Comparison of ENCODE assay signal across 9 cellular contexts in genomic region chrX:15236146-15236545, GRCh38. TPM values are rescaled to one million over a fixed set of nuclear protein-coding genes. Genes with fewer than 3 reads are reported as not detected.
"Had no signal": no experiment of that assay in that cellular context is flagged by ENCODE, and none has a peak within 500 bp of the region (broad histone marks: within the 10 kb centered on the region; RNA-seq: fewer than 3 reads in every experiment).

No MANE protein-coding gene starts in this region.

- FAIRE-seq: H1, H54, HepG2 had no signal

- DNase-seq: H9, HCEC 1CT, KG1 had no signal

- H2AFZ ChIP-seq: GM23338 had no signal

- H3K4me2 ChIP-seq: GM23338 had no signal

- ATAC-seq: GM23338, HepG2 had no signal

- H3K27ac ChIP-seq: HL-60 had no signal

- H3K4me3 ChIP-seq: GM23338 had no signal

RNA-seq across cellular contexts. Expression of gene ASB9, which starts 33.7 kb away (rescaled TPM):
- total RNA-seq: H9 had no signal
- polyA plus RNA-seq: IgD-negative memory B cell had no signal
